Comparison of ENCODE assay signal across 12 cellular contexts in genomic region chr14:60222820-60223219, GRCh38. TPM values are rescaled to one million over a fixed set of nuclear protein-coding genes. Genes with fewer than 3 reads are reported as not detected.
A peak's percentile ranks its signal among the peaks of the same experiment; 100 is the strongest.
DNase-seq lines count a peak whose midpoint lies in the region; ATAC-seq and TF ChIP-seq lines count a peak whose summit lies in the region.
"Had no signal": no experiment of that assay in that cellular context is flagged by ENCODE, and none has a peak within 500 bp of the region (broad histone marks: within the 10 kb centered on the region; RNA-seq: fewer than 3 reads in every experiment).

No MANE protein-coding gene starts in this region.

- H2BK20ac ChIP-seq in H9 (ENCODE audit: low read depth, low read length, poor library complexity, severe bottlenecking), result no peak overlapping the region

- H3K36me3 Mint-ChIP-seq in H9 (ENCODE audit: insufficient read depth in 1 of 3, low read depth in 3 of 3), result no peaks in the 10 kb centered on the region
- H3K36me3 Mint-ChIP-seq in stimulated activated naive B cell treated with anti-CD40 and anti-IgM and Interleukin-4, amounts not matched to agents 10 μg/mL and 1 μg/mL and 100 μg/mL, for 72 hours, result no peaks in the 10 kb centered on the region
- H3K36me3 Mint-ChIP-seq: CD4-positive, CD25-positive, alpha-beta regulatory T cell had no signal

- H3K23ac ChIP-seq in H9 (ENCODE audit: insufficient read length, low read depth, low read length), result no peak overlapping the region

- H3K79me1 ChIP-seq in H9 (ENCODE audit: insufficient read depth, low read depth, low read length, poor library complexity, severe bottlenecking), result no peaks in the 10 kb centered on the region

- intact Hi-C loops in left cardiac atrium (cut with DNase I) (no loop called here), posterior cingulate gyrus (cut with DNase I) (no loop called here)

- no peaks in the 10 kb centered on the region for H3K79me2 ChIP-seq in H9 (ENCODE audit: insufficient read depth, low read length)
- H3K79me2 ChIP-seq in OCI-LY3 (ENCODE audit: low read length), result no peaks in the 10 kb centered on the region

- peaks cover 2% of the 10 kb centered on the region; the same call in 1 of the 2 replicates for H3K4me1 ChIP-seq in H9 (ENCODE audit: insufficient read depth, low read length)
- H3K4me1 ChIP-seq in OCI-LY3 (ENCODE audit: low read length), result peaks cover 58% of the 10 kb centered on the region

- no peak overlapping the region for H3K4me3 Mint-ChIP-seq in H9
- H3K4me3 Mint-ChIP-seq in stimulated activated naive B cell treated with anti-CD40 and anti-IgM and Interleukin-4, amounts not matched to agents 10 μg/mL and 1 μg/mL and 100 μg/mL, for 72 hours, result no peak overlapping the region
- H3K4me3 Mint-ChIP-seq: CD4-positive, CD25-positive, alpha-beta regulatory T cell had no signal

- no peaks in the 10 kb centered on the region for H3K9me3 Mint-ChIP-seq in H9
- H3K9me3 Mint-ChIP-seq in stimulated activated naive B cell treated with anti-CD40 and anti-IgM and Interleukin-4, amounts not matched to agents 10 μg/mL and 1 μg/mL and 100 μg/mL, for 72 hours, result no peaks in the 10 kb centered on the region
- H3K9me3 Mint-ChIP-seq: CD4-positive, CD25-positive, alpha-beta regulatory T cell had no signal

- H2BK5ac ChIP-seq in H9 (ENCODE audit: insufficient read length, low read length), result no peak overlapping the region

- H4K91ac ChIP-seq in H9 (ENCODE audit: insufficient read length, low read depth, low read length), result no peak overlapping the region

- no peak overlapping the region for H3K9ac ChIP-seq in H9 (ENCODE audit: extremely low read depth, insufficient read length, low read length)
- H3K9ac ChIP-seq in OCI-LY3 (ENCODE audit: low read length), result no peak overlapping the region

- H3K56ac ChIP-seq in H9 (ENCODE audit: insufficient read length, low read depth, low read length), result no peak overlapping the region

- H2BK15ac ChIP-seq in H9 (ENCODE audit: low read depth, low read length), result no peak overlapping the region

- H2AFZ ChIP-seq in H9 (ENCODE audit: low read length), result no peak overlapping the region
- peak overlapping the region; percentile 25; the same call in 1 of the 2 replicates for H2AFZ ChIP-seq in OCI-LY3 (ENCODE audit: low read depth, low read length)

- no peak overlapping the region for H3T11ph ChIP-seq in H9 (ENCODE audit: low read length)

- no peak overlapping the region for H3K18ac ChIP-seq in H9 (ENCODE audit: insufficient read length, low read depth, low read length)

- H3K4me1 Mint-ChIP-seq in H9, result peaks cover 8 to 10% of the 10 kb centered on the region in 2 experiments
- H3K4me1 Mint-ChIP-seq in stimulated activated naive B cell treated with anti-CD40 and anti-IgM and Interleukin-4, amounts not matched to agents 10 μg/mL and 1 μg/mL and 100 μg/mL, for 72 hours, result peaks cover 0 to 2% of the 10 kb centered on the region in 2 donors
- H3K4me1 Mint-ChIP-seq: CD4-positive, CD25-positive, alpha-beta regulatory T cell had no signal

- ATAC-seq in left cardiac atrium (peak; percentile 88 to 90), GM21723 (IDR thresholded peaks at IDR 0.05; ENCODE audit: unreplicated experiment) (no peak), GM19467 (IDR thresholded peaks at IDR 0.05; ENCODE audit: unreplicated experiment) (no peak)
- ATAC-seq in stimulated activated naive B cell treated with anti-CD40 and anti-IgM and Interleukin-4, amounts not matched to agents 10 μg/mL and 1 μg/mL and 100 μg/mL, for 72 hours (replicated peaks), result no peak

- H3K14ac ChIP-seq in H9 (ENCODE audit: insufficient read depth, low read length), result peak overlapping the region; percentile 69; the same call in 1 of the 2 replicates

- H3K9me3 ChIP-seq in H9 (ENCODE audit: control insufficient read depth, low read depth, low read length) (no peaks in the 10 kb centered on the region), OCI-LY3 (ENCODE audit: insufficient read depth, low read length) (no peaks in the 10 kb centered on the region)

- no CpG with 5 or more reads among the region's 4 CpGs for WGBS in H9 (ENCODE audit: extremely low coverage, insufficient read length, low lambda C conversion rate)

- no peaks in the 10 kb centered on the region for H3K36me3 ChIP-seq in OCI-LY3 (replicated peaks; ENCODE audit: low read depth, low read length)

- H3K27ac Mint-ChIP-seq in H9, result no peak overlapping the region
- no peak overlapping the region for H3K27ac Mint-ChIP-seq in stimulated activated naive B cell treated with anti-CD40 and anti-IgM and Interleukin-4, amounts not matched to agents 10 μg/mL and 1 μg/mL and 100 μg/mL, for 72 hours
- H3K27ac Mint-ChIP-seq: CD4-positive, CD25-positive, alpha-beta regulatory T cell had no signal

- H3K4ac ChIP-seq in H9 (ENCODE audit: low read depth, low read length), result no peak overlapping the region

- no peak overlapping the region for H2BK12ac ChIP-seq in H9 (ENCODE audit: insufficient read length, low read depth, low read length)

- H3K4me2 ChIP-seq in H9 (ENCODE audit: insufficient read depth, insufficient read length, low read length) (no peak overlapping the region), OCI-LY3 (ENCODE audit: low read length) (no peak overlapping the region)
- H3K4me2 ChIP-seq: smooth muscle cell had no signal

- H3K27ac ChIP-seq in H9 (ENCODE audit: insufficient read length, low read depth, low read length), result no peak overlapping the region
- H3K27ac ChIP-seq in OCI-LY3 (ENCODE audit: low read length), result no peak overlapping the region

- no peak overlapping the region for H4K5ac ChIP-seq in H9 (ENCODE audit: insufficient read length, low read depth, low read length)

- H4K8ac ChIP-seq in H9 (replicated peaks; ENCODE audit: insufficient read length, low read depth, low read length), result no peak overlapping the region

- H3K27me3 ChIP-seq in H9 (ENCODE audit: insufficient read depth, low read length) (no peaks in the 10 kb centered on the region), OCI-LY3 (ENCODE audit: low read depth, low read length) (no peaks in the 10 kb centered on the region)

- H3K4me3 ChIP-seq in OCI-LY3 (ENCODE audit: low read length), result no peak overlapping the region
- H3K4me3 ChIP-seq: smooth muscle cell had no signal

- no peak for TF ChIP-seq CTCF in H9 (conservative IDR thresholded peaks at IDR 0.05)
- no peak for TF ChIP-seq CTCF in OCI-LY3 (IDR thresholded peaks at IDR 0.05; ENCODE audit: low read depth, low read length)

- no peak overlapping the region for H2AK5ac ChIP-seq in H9 (ENCODE audit: insufficient read length, low read length)

- H3K23me2 ChIP-seq in H9 (ENCODE audit: insufficient read length, low read depth, low read length, poor library complexity, severe bottlenecking), result no peaks in the 10 kb centered on the region

- H3K27me3 Mint-ChIP-seq in H9 (ENCODE audit: low read depth), result no peaks in the 10 kb centered on the region
- no peaks in the 10 kb centered on the region for H3K27me3 Mint-ChIP-seq in stimulated activated naive B cell treated with anti-CD40 and anti-IgM and Interleukin-4, amounts not matched to agents 10 μg/mL and 1 μg/mL and 100 μg/mL, for 72 hours
- H3K27me3 Mint-ChIP-seq: CD4-positive, CD25-positive, alpha-beta regulatory T cell had no signal

- no peaks in the 10 kb centered on the region for H4K20me1 ChIP-seq in H9 (ENCODE audit: control insufficient read depth, insufficient read depth, insufficient read length)
- H4K20me1 ChIP-seq in OCI-LY3 (ENCODE audit: insufficient read depth, low read length), result no peaks in the 10 kb centered on the region

- no peak for DNase-seq in H9
- peak; percentile 55 for DNase-seq in left cardiac atrium
- peak; percentile 71 to 97 (median 84) for DNase-seq in posterior cingulate gyrus
- DNase-seq in stimulated activated naive B cell treated with anti-CD40 and anti-IgM and Interleukin-4, amounts not matched to agents 10 μg/mL and 1 μg/mL and 100 μg/mL, for 72 hours, result no peak
- no peak for DNase-seq in mesenteric fat pad (ENCODE audit: low spot score)
- DNase-seq: CD4-positive, CD25-positive, alpha-beta regulatory T cell; H7; NCI-H2227 treated with DMSO at 0.1 percent for 48 hours had no signal

- H2BK120ac ChIP-seq in H9 (ENCODE audit: low read depth, low read length, poor library complexity, severe bottlenecking), result no peak overlapping the region

RNA-seq across cellular contexts. Expression of gene PPM1A, which starts 26.2 kb away (rescaled TPM):
- total RNA-seq in H9 (2021) (41.7 and 49.2 TPM in 2 replicates), left cardiac atrium (10 to 100 TPM; 73.2 to 76.0 TPM), mesenteric fat pad (58.2 TPM)

RNA-seq across cellular contexts. Expression of gene DHRS7, which starts 57.6 kb away (rescaled TPM):
- total RNA-seq in H9 (2021) (25.2 and 27.7 TPM in 2 replicates), left cardiac atrium (10 to 100 TPM; 50.0 to 54.4 TPM), mesenteric fat pad (47.9 TPM)

Comparison
In these comparisons a context has a peak if more than half of its experiments do, and no peak if none do; other contexts are left out.
1. DNase-seq: peak in left cardiac atrium (single experiment) and posterior cingulate gyrus (10 of 10); none in H9 (single experiment), stimulated activated naive B cell treated with anti-CD40 and anti-IgM and Interleukin-4, amounts not matched to agents 10 μg/mL and 1 μg/mL and 100 μg/mL, for 72 hours (single experiment) and mesenteric fat pad (single experiment).
2. ATAC-seq: peak in left cardiac atrium (2 of 2); none in stimulated activated naive B cell treated with anti-CD40 and anti-IgM and Interleukin-4, amounts not matched to agents 10 μg/mL and 1 μg/mL and 100 μg/mL, for 72 hours (0 of 2), GM21723 (single experiment) and GM19467 (single experiment).